In genomic region chr6:167952512-167952859, GRCh38 we compare ENCODE assay signal across 1 cellular context.
TF ChIP-seq lines count a peak whose summit lies in the region.

No MANE protein-coding gene starts in this region.

TF ChIP-seq in K562, 482 proteins besides CTCF, POLR2A, EP300 and RAD21:
- no peak for TF ChIP-seq SMAD3 (CRISPR knock-in tag; conservative IDR thresholded peaks at IDR 0.05)
- peak; percentile 95 for TF ChIP-seq ZBTB40 (IDR thresholded peaks at IDR 0.05)
- TF ChIP-seq ZBTB40 (CRISPR knock-in tag; IDR thresholded peaks at IDR 0.05), result peak; percentile 94
